28 cellular contexts compared by ENCODE assay signal in the genomic region with DNA sequence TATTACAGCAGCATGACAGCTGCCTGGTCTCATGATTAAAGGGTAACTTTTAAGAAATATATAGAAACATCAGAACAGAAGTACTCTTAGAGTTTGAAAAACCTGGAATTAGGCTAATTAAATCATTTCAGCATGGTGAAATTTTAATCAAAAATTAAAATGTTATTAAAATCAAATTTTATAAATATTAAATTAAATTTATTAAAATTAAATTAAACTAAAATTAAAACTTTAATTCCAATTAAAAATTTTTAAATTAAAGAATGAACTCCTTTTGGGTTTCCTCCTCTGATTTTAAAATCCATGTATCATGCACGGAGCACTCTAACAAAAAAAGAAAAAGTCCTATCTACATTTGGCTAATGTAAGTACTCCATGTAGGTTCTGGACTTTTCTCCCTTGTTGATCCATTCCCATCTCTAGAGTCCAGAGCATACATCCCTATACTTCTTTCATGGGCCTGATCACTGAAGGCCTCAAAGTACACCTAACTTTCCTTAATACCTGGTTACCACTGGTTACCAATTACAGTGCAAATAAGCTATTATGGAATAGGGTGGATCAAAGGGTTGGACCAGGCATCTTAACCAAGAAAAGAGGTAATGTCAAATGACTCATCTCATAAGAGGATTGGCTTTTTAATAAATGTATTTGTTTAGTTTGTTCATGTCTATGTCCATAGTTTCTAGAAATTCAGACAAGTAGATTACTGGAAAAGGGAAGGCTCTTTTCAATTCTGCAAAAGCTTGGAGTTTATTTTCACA. TPM values are rescaled to one million over a fixed set of nuclear protein-coding genes. Genes with fewer than 3 reads are reported as not detected.
DNase-seq lines count a peak whose midpoint lies in the region; ATAC-seq and TF ChIP-seq lines count a peak whose summit lies in the region.
"Had no signal": no experiment of that assay in that cellular context is flagged by ENCODE, and none has a peak within 500 bp of the region (broad histone marks: within the 10 kb centered on the region; RNA-seq: fewer than 3 reads in every experiment).

No MANE protein-coding gene starts in this region.

- H3K4me1 ChIP-seq in ACC112 (ENCODE audit: control insufficient read depth, insufficient read depth, low read length, unreplicated experiment) (peaks cover 27% of the 10 kb centered on the region), heart right ventricle (no peaks in the 10 kb centered on the region), body of pancreas (no peaks in the 10 kb centered on the region), psoas muscle (no peaks in the 10 kb centered on the region)

- WGBS in heart right ventricle, 2 donors = 95 to 97% methylated on average over 1 of the region's 1 CpG
- 82 to 94% methylated on average over 1 of the region's 1 CpG for WGBS in body of pancreas, 2 donors
- WGBS in psoas muscle, 3 donors = 84 to 97% (median 93%) methylated on average over 1 of the region's 1 CpG

- H3K27me3 ChIP-seq in ACC112 (ENCODE audit: insufficient read depth, low read length) (no peaks in the 10 kb centered on the region), brain microvascular endothelial cell (replicated peaks) (no peaks in the 10 kb centered on the region), heart right ventricle (no peaks in the 10 kb centered on the region), body of pancreas (no peaks in the 10 kb centered on the region), psoas muscle (ENCODE audit: insufficient read depth in 3 of 3, low read length in 2 of 3) (no peaks in the 10 kb centered on the region)

- no peak for TF ChIP-seq POLR2A in body of pancreas (IDR thresholded peaks at IDR 0.05)

- in situ Hi-C loops in brain microvascular endothelial cell (cut with HindIII; ENCODE audit: low pct_ligation_motif_present, low sequenced_read_pairs) = no loop called here

- no peaks in the 10 kb centered on the region for H3K79me2 ChIP-seq in ACC112 (ENCODE audit: control insufficient read depth, insufficient read depth, low read length, unreplicated experiment)

- ATAC-seq in heart right ventricle (no peak), GM21576 (IDR thresholded peaks at IDR 0.05; ENCODE audit: unreplicated experiment) (no peak), body of pancreas (no peak), psoas muscle (no peak)
- ATAC-seq: activated CD8-positive, alpha-beta T cell treated with anti-CD3 and anti-CD28 coated beads, Interleukin-2, amount 10 ng/mL, durations not matched to agents 7 days and 5 days; CD8-positive, alpha-beta T cell had no signal

- no peaks in the 10 kb centered on the region for H3K9me3 ChIP-seq in heart right ventricle
- H3K9me3 ChIP-seq in body of pancreas = no peaks in the 10 kb centered on the region
- no peaks in the 10 kb centered on the region for H3K9me3 ChIP-seq in psoas muscle

- DNase-seq in NCI-H146 (lab: John Stamatoyannopoulos, UW) (peak; percentile 77), brain microvascular endothelial cell (no peak), kidney tubule cell (ENCODE audit: low spot score) (peak; percentile 25), heart right ventricle (no peak), body of pancreas (no peak), psoas muscle (no peak)
- DNase-seq: activated CD8-positive, alpha-beta T cell treated with anti-CD3 and anti-CD28 coated beads, Interleukin-2, amount 10 ng/mL, durations not matched to agents 7 days and 5 days; activated naive CD4-positive, alpha-beta T cell treated with anti-CD3 and anti-CD28 coated beads, Interleukin-2, amount 50 U/mL, for 16 hours; activated T-cell treated with anti-CD3 and anti-CD28 coated beads, Interleukin-2, amount 50 U/mL, for 24 hours; aorta; CD8-positive, alpha-beta T cell; DND-41; endodermal cell; KBM-7; midbrain; NCI-H526; nephron progenitor cell; SIG-M5; small intestine; stimulated activated CD4-positive, alpha-beta T cell treated with anti-CD3 and anti-CD28 coated beads, Interleukin-4, amount 100 ng/mL, for 1 hour; T-helper 2 cell had no signal

- intact Hi-C loops in heart right ventricle (cut with DNase I) (no loop called here), body of pancreas (cut with DNase I) (no loop called here), psoas muscle (cut with DNase I) (no loop called here)

- no peaks in the 10 kb centered on the region for H3K36me3 ChIP-seq in ACC112 (ENCODE audit: insufficient read depth, low read length)
- no peaks in the 10 kb centered on the region for H3K36me3 ChIP-seq in brain microvascular endothelial cell (replicated peaks)
- no peaks in the 10 kb centered on the region for H3K36me3 ChIP-seq in heart right ventricle
- H3K36me3 ChIP-seq in body of pancreas (replicated peaks in 1 of 2; ENCODE audit: insufficient read depth in 1 of 2, low read depth in 2 of 2) = no peaks in the 10 kb centered on the region
- H3K36me3 ChIP-seq in psoas muscle (ENCODE audit: insufficient read depth in 1 of 2, low read depth in 1 of 2) = no peaks in the 10 kb centered on the region

- H3K27ac ChIP-seq in ACC112 (ENCODE audit: low read depth, low read length) (peak overlapping the region; percentile 85), brain microvascular endothelial cell (peak overlapping the region; percentile 32), heart right ventricle (no peak overlapping the region), body of pancreas (no peak overlapping the region), psoas muscle (no peak overlapping the region)

- H3K4me3 ChIP-seq in ACC112 (ENCODE audit: low read depth, low read length) (no peak overlapping the region; the same call in 1 of the 2 replicates), brain microvascular endothelial cell (ENCODE audit: low read depth, low read length) (no peak overlapping the region), heart right ventricle (no peak overlapping the region), body of pancreas (no peak overlapping the region), psoas muscle (no peak overlapping the region)

- TF ChIP-seq CTCF in brain microvascular endothelial cell (IDR thresholded peaks at IDR 0.05; ENCODE audit: low read depth, low read length, missing control alignments) (no peak), heart right ventricle (IDR thresholded peaks at IDR 0.05) (no peak), body of pancreas (IDR thresholded peaks at IDR 0.05) (no peak), psoas muscle (IDR thresholded peaks at IDR 0.05) (no peak)

- no peak overlapping the region for H2AFZ ChIP-seq in ACC112 (ENCODE audit: low read length, unreplicated experiment)

RNA-seq across cellular contexts. Expression of a gene that starts 48.4 kb away (rescaled TPM):
- total RNA-seq in heart right ventricle = not detected
- under 1 TPM in 1 of 2 donors, not detected in 1; 0.01 TPM for polyA plus RNA-seq in heart right ventricle
- total RNA-seq in body of pancreas = 1 to 10 TPM; 8.0 to 9.2 TPM
- not detected for total RNA-seq in psoas muscle
- polyA plus RNA-seq in psoas muscle = not detected
- total RNA-seq: activated CD8-positive, alpha-beta T cell treated with anti-CD3 and anti-CD28 coated beads, Interleukin-2, amount 10 ng/mL, durations not matched to agents 7 days and 5 days; aorta; CD8-positive, alpha-beta T cell; chondrocyte; endodermal cell; fibroblast of villous mesenchyme; OCI-LY7; posterior vena cava had no signal
- polyA plus RNA-seq: AG04450, aorta, small intestine had no signal

Comparison
In these comparisons a context has a peak if more than half of its experiments do, and no peak if none do; other contexts are left out.
1. H3K27ac ChIP-seq: peak in ACC112 (single experiment) and brain microvascular endothelial cell (single experiment); none in heart right ventricle (0 of 10), body of pancreas (0 of 4) and psoas muscle (single experiment).
2. DNase-seq: peak in NCI-H146 (single experiment) and kidney tubule cell (single experiment); none in brain microvascular endothelial cell (single experiment), heart right ventricle (0 of 2), body of pancreas (0 of 4) and psoas muscle (0 of 2).
3. RNA of a gene that starts 48.4 kb away (total RNA-seq): 8.0 to 9.2 TPM in body of pancreas; not detected in heart right ventricle and not detected in psoas muscle; every median in the first group is over 4 times any median in the second.